Comparison of ENCODE assay signal across 19 cellular contexts in the genomic region with DNA sequence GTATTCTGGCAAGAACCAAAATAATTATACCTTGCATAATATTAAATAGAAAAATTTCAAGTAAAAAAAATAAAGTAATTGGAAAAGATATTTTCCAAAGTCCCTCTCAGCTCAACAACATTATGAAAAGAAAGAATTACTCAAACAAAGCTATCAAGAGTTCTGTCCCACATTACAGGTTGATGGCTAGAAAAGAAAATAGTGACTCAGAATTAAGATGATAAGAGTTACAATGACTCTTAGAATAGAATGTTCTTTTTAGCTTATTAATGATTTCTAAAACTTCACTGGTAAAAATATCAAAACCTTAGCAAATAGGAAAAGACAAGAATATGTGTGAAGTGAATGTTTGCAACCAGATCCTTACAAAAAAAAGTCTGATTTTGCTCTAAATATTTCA.
DNase-seq lines count a peak whose midpoint lies in the region; ATAC-seq, FAIRE-seq and TF ChIP-seq lines count a peak whose summit lies in the region.
"Had no signal": no experiment of that assay in that cellular context is flagged by ENCODE, and none has a peak within 500 bp of the region (broad histone marks: within the 10 kb centered on the region; RNA-seq: fewer than 3 reads in every experiment).

No MANE protein-coding gene starts in this region.

- H3K4me1 ChIP-seq in body of pancreas (peaks cover 36% of the 10 kb centered on the region), pancreas (peaks cover 3 to 12% (median 9%) of the 10 kb centered on the region in 3 donors)

- H3K36me3 ChIP-seq in body of pancreas (replicated peaks in 1 of 2; ENCODE audit: insufficient read depth in 1 of 2, low read depth in 2 of 2), result no peaks in the 10 kb centered on the region
- no peaks in the 10 kb centered on the region for H3K36me3 ChIP-seq in pancreas

- POLR2A ChIA-PET in CD4-positive, alpha-beta T cell (lab: Charles Lee), result no interaction called here

- peak; percentile 95 for ATAC-seq in body of pancreas
- peak; percentile 93 to 95 (median 94) for ATAC-seq in pancreas
- no peak for ATAC-seq in HG03139 (IDR thresholded peaks at IDR 0.05; ENCODE audit: unreplicated experiment)
- no peak for ATAC-seq in CD4-positive, alpha-beta T cell (ENCODE audit: poor library complexity)
- ATAC-seq: CD8-positive, alpha-beta T cell; GM12878 had no signal

- FAIRE-seq in pancreas (lab: Jason Lieb, UNC), result peak; percentile 34
- FAIRE-seq: D721Med, GM12878, GM19239, H1 had no signal

- CTCF ChIA-PET in CD4-positive, alpha-beta T cell (lab: Charles Lee), result no interaction called here

- no peak for TF ChIP-seq POLR2A in body of pancreas (IDR thresholded peaks at IDR 0.05)

- H3K36me3 Mint-ChIP-seq in CD4-positive, alpha-beta T cell (ENCODE audit: low read depth), result no peaks in the 10 kb centered on the region
- H3K36me3 Mint-ChIP-seq: CD8-positive, alpha-beta T cell had no signal

- peaks cover 5% of the 10 kb centered on the region for H3K27me3 Mint-ChIP-seq in CD4-positive, alpha-beta T cell

- H3K9me3 ChIP-seq in body of pancreas (no peaks in the 10 kb centered on the region), pancreas (no peaks in the 10 kb centered on the region)
- no peaks in the 10 kb centered on the region for H3K9me3 ChIP-seq in CD4-positive, alpha-beta T cell (ENCODE audit: control insufficient read depth, low read length)

- no peak overlapping the region for H3K27ac Mint-ChIP-seq in CD4-positive, alpha-beta T cell
- H3K27ac Mint-ChIP-seq: CD8-positive, alpha-beta T cell had no signal

- H3K4me1 Mint-ChIP-seq in CD4-positive, alpha-beta T cell (ENCODE audit: low read depth), result no peaks in the 10 kb centered on the region

- TF ChIP-seq CTCF in body of pancreas (IDR thresholded peaks at IDR 0.05) (no peak), pancreas (IDR thresholded peaks at IDR 0.05) (no peak)
- no peak for TF ChIP-seq CTCF in CD4-positive, alpha-beta T cell (IDR thresholded peaks at IDR 0.05)

- no peak overlapping the region for H3K4me3 Mint-ChIP-seq in CD4-positive, alpha-beta T cell
- H3K4me3 Mint-ChIP-seq: CD8-positive, alpha-beta T cell had no signal

- H3K27me3 ChIP-seq in body of pancreas (no peaks in the 10 kb centered on the region), pancreas (no peaks in the 10 kb centered on the region)
- H3K27me3 ChIP-seq in CD4-positive, alpha-beta T cell (ENCODE audit: control insufficient read depth, insufficient read depth, low read length), result no peaks in the 10 kb centered on the region

- DNase-seq in body of pancreas, result no peak
- peak; percentile 11 for DNase-seq in iris pigment epithelial cell (ENCODE audit: low read depth)
- no peak for DNase-seq in pancreas
- DNase-seq in activated CD4-positive, alpha-beta T cell treated with anti-CD3 and anti-CD28 coated beads, Interleukin-2, amount 50 U/mL, for 48 hours, result no peak
- DNase-seq in CD4-positive, alpha-beta T cell, result no peak
- DNase-seq: C1 segment of cervical spinal cord; CD8-positive, alpha-beta T cell; DMS 273 treated with DMSO at 0.1 percent for 48 hours; DMS79; EL; GDM1; GM23248; H7; HCEC 1CT had no signal

- no peak overlapping the region for H3K4me3 ChIP-seq in body of pancreas
- no peak overlapping the region for H3K4me3 ChIP-seq in pancreas
- H3K4me3 ChIP-seq: GM12878, GM23248 had no signal

- intact Hi-C loops in body of pancreas (cut with DNase I) (no loop called here), pancreas (cut with DNase I) (no loop called here)
- intact Hi-C loops in CD4-positive, alpha-beta T cell (cut with DNase I, micrococcal nuclease), result no loop called here

- H3K27ac ChIP-seq in body of pancreas, result peak overlapping the region; percentile 22 to 76 (median 56)
- H3K27ac ChIP-seq in pancreas, result peak overlapping the region in 2 of 4 donors; percentile 6 to 55
- H3K27ac ChIP-seq in CD4-positive, alpha-beta T cell (ENCODE audit: low read depth, low read length), result no peak overlapping the region
- H3K27ac ChIP-seq: GM23248 had no signal

- H3K9me3 Mint-ChIP-seq in CD4-positive, alpha-beta T cell, result peaks cover 5% of the 10 kb centered on the region
- H3K9me3 Mint-ChIP-seq: CD8-positive, alpha-beta T cell had no signal

Comparison
In these comparisons a context has a peak if more than half of its experiments do, and no peak if none do; other contexts are left out.
1. ATAC-seq: peak in body of pancreas (single experiment) and pancreas (4 of 4); none in HG03139 (single experiment) and CD4-positive, alpha-beta T cell (single experiment).